12 cellular contexts compared by ENCODE assay signal in genomic region chr6:36067374-36068011, GRCh38. TPM values are rescaled to one million over a fixed set of nuclear protein-coding genes. Genes with fewer than 3 reads are reported as not detected.
DNase-seq lines count a peak whose midpoint lies in the region; ATAC-seq and TF ChIP-seq lines count a peak whose summit lies in the region.
"Had no signal": no experiment of that assay in that cellular context is flagged by ENCODE, and none has a peak within 500 bp of the region (broad histone marks: within the 10 kb centered on the region; RNA-seq: fewer than 3 reads in every experiment).

No MANE protein-coding gene starts in this region.

- ATAC-seq in left cardiac atrium (peak; percentile 64 to 94), HG03432 (IDR thresholded peaks at IDR 0.05; ENCODE audit: unreplicated experiment) (no peak)
- peak; percentile 88 for ATAC-seq in stimulated activated effector memory CD8-positive, alpha-beta T cell treated with anti-CD3 and anti-CD28 coated beads, Interleukin-12 subunit alpha, Interleukin-12 subunit beta, amount 100 ng/mL, for 72 hours

- TF ChIP-seq CTCF in VCaP (conservative IDR thresholded peaks at IDR 0.05), result no peak

- peak overlapping the region; percentile 32 for H3K27ac Mint-ChIP-seq in activated T-cell treated with anti-CD3 and anti-CD28 coated beads, Interleukin-2, amount 50 U/mL, for 24 hours
- peak overlapping the region; percentile 6 for H3K27ac Mint-ChIP-seq in stimulated activated effector memory CD8-positive, alpha-beta T cell treated with anti-CD3 and anti-CD28 coated beads, Interleukin-12 subunit alpha, Interleukin-12 subunit beta, amount 100 ng/mL, for 72 hours

- no peak overlapping the region for H3K4me3 Mint-ChIP-seq in activated T-cell treated with anti-CD3 and anti-CD28 coated beads, Interleukin-2, amount 50 U/mL, for 24 hours
- no peak overlapping the region for H3K4me3 Mint-ChIP-seq in stimulated activated effector memory CD8-positive, alpha-beta T cell treated with anti-CD3 and anti-CD28 coated beads, Interleukin-12 subunit alpha, Interleukin-12 subunit beta, amount 100 ng/mL, for 72 hours

- H3K9me3 Mint-ChIP-seq in activated T-cell treated with anti-CD3 and anti-CD28 coated beads, Interleukin-2, amount 50 U/mL, for 24 hours, result no peaks in the 10 kb centered on the region
- H3K9me3 Mint-ChIP-seq in stimulated activated effector memory CD8-positive, alpha-beta T cell treated with anti-CD3 and anti-CD28 coated beads, Interleukin-12 subunit alpha, Interleukin-12 subunit beta, amount 100 ng/mL, for 72 hours, result no peaks in the 10 kb centered on the region

- no peak for DNase-seq in activated T-cell treated with anti-CD3 and anti-CD28 coated beads, Interleukin-2, amount 50 U/mL, for 24 hours
- DNase-seq in activated T-cell treated with anti-CD3 and anti-CD28 coated beads for 4 hours (no peak), left cardiac atrium (no peak), NCI-H1694 (lab: John Stamatoyannopoulos, UW) (no peak), AG08395 (ENCODE audit: low spot score) (no peak)
- no peak for DNase-seq in stimulated activated effector memory CD8-positive, alpha-beta T cell treated with anti-CD3 and anti-CD28 coated beads, Interleukin-12 subunit alpha, Interleukin-12 subunit beta, amount 100 ng/mL, for 72 hours (ENCODE audit: low spot score in 2 of 2)
- DNase-seq: activated naive CD4-positive, alpha-beta T cell; NCI-H1417 treated with DMSO at 0.1 percent for 48 hours; sigmoid colon; T1000 had no signal

- H3K27me3 Mint-ChIP-seq in activated T-cell treated with anti-CD3 and anti-CD28 coated beads, Interleukin-2, amount 50 U/mL, for 24 hours, result no peaks in the 10 kb centered on the region

- peak overlapping the region; percentile 32; the same call in 1 of the 2 replicates for H3K27ac ChIP-seq in VCaP
- H3K27ac ChIP-seq: sigmoid colon had no signal

- intact Hi-C loops in left cardiac atrium (cut with DNase I), result no loop called here

- peaks cover 70% of the 10 kb centered on the region for H3K4me1 Mint-ChIP-seq in activated T-cell treated with anti-CD3 and anti-CD28 coated beads, Interleukin-2, amount 50 U/mL, for 24 hours (ENCODE audit: low read depth)
- peaks cover 58% of the 10 kb centered on the region for H3K4me1 Mint-ChIP-seq in stimulated activated effector memory CD8-positive, alpha-beta T cell treated with anti-CD3 and anti-CD28 coated beads, Interleukin-12 subunit alpha, Interleukin-12 subunit beta, amount 100 ng/mL, for 72 hours

- peaks cover 27% of the 10 kb centered on the region for H3K36me3 Mint-ChIP-seq in activated T-cell treated with anti-CD3 and anti-CD28 coated beads, Interleukin-2, amount 50 U/mL, for 24 hours (ENCODE audit: low read depth)
- H3K36me3 Mint-ChIP-seq in stimulated activated effector memory CD8-positive, alpha-beta T cell treated with anti-CD3 and anti-CD28 coated beads, Interleukin-12 subunit alpha, Interleukin-12 subunit beta, amount 100 ng/mL, for 72 hours, result peaks cover 8% of the 10 kb centered on the region

RNA-seq across cellular contexts. Expression of gene MAPK14, which starts 39.9 kb away (rescaled TPM):
- 10 to 100 TPM; 36.1 to 38.4 TPM for total RNA-seq in left cardiac atrium

RNA-seq across cellular contexts. Expression of gene SLC26A8, which starts 43.1 kb away (rescaled TPM):
- total RNA-seq in left cardiac atrium, result under 1 TPM in 1 of 2 donors, not detected in 1; 0.06 TPM
- total RNA-seq: sigmoid colon had no signal
